ENCODE assay signal across 8 cellular contexts in the genomic region with DNA sequence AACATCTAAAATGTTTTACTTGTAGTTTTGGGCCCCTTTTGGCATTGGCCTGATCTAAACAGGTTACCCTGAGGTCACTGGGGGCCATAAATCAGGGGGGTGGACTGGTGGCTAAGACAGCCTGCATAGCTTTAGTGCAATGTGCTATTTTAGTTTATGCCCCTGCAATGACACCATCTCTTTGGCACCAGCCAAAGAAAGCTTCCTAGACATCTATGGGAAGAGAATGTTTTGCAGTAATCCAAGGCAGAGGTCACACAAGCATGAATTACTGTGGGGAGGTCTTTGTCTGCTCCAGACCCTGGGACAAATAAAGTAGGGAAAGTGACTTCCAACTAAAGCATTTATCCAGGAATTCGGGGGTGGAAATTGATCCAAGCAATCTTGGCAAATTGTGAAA. TPM values are rescaled to one million over a fixed set of nuclear protein-coding genes. Genes with fewer than 3 reads are reported as not detected.
A peak's percentile ranks its signal among the peaks of the same experiment; 100 is the strongest.
DNase-seq lines count a peak whose midpoint lies in the region; ATAC-seq and TF ChIP-seq lines count a peak whose summit lies in the region.

No MANE protein-coding gene starts in this region.

- H3K27me3 Mint-ChIP-seq in HFFc6 (ENCODE audit: insufficient read depth) = no peaks in the 10 kb centered on the region
- H3K27me3 Mint-ChIP-seq in central memory CD8-positive, alpha-beta T cell = no peaks in the 10 kb centered on the region

- no peaks in the 10 kb centered on the region for H3K9me3 Mint-ChIP-seq in HFFc6
- H3K9me3 Mint-ChIP-seq in central memory CD8-positive, alpha-beta T cell = peaks cover 6% of the 10 kb centered on the region

- DNase-seq in AG20443 (ENCODE audit: low spot score) (peak; percentile 73), HFFc6 (peak; percentile 56), myocyte (ENCODE audit: low read depth) (peak; percentile 82), RPMI8226 (no peak)
- DNase-seq in central memory CD8-positive, alpha-beta T cell (ENCODE audit: low spot score in 2 of 2) = no peak

- H3K4me3 Mint-ChIP-seq in HFFc6 = no peak overlapping the region
- H3K4me3 Mint-ChIP-seq in central memory CD8-positive, alpha-beta T cell = peak overlapping the region; percentile 99

- no peak for ATAC-seq in central memory CD8-positive, alpha-beta T cell (replicated peaks; ENCODE audit: extremely low read depth, poor library complexity, severe bottlenecking)
- no peak for ATAC-seq in GM21529 (IDR thresholded peaks at IDR 0.05; ENCODE audit: unreplicated experiment)
- no peak for ATAC-seq in HG03571 (IDR thresholded peaks at IDR 0.05; ENCODE audit: unreplicated experiment)
- no peak for ATAC-seq in GM18502 (IDR thresholded peaks at IDR 0.05; ENCODE audit: poor library complexity, unreplicated experiment)

- no peak for TF ChIP-seq CTCF in HFFc6 (IDR thresholded peaks at IDR 0.05)

- H3K27ac Mint-ChIP-seq in HFFc6 = peak overlapping the region; percentile 63
- H3K27ac Mint-ChIP-seq in central memory CD8-positive, alpha-beta T cell (ENCODE audit: low read depth) = peak overlapping the region; percentile 82

- 0 out of 2 replicates have a peak, but pooled peaks cover 5% of the 10 kb centered on the region for H3K36me3 Mint-ChIP-seq in HFFc6 (ENCODE audit: low read depth)
- H3K36me3 Mint-ChIP-seq in central memory CD8-positive, alpha-beta T cell (ENCODE audit: insufficient read depth) = peaks cover 72% of the 10 kb centered on the region

- peaks cover 74% of the 10 kb centered on the region for H3K4me1 Mint-ChIP-seq in HFFc6 (ENCODE audit: low read depth)
- H3K4me1 Mint-ChIP-seq in central memory CD8-positive, alpha-beta T cell = peaks cover 33% of the 10 kb centered on the region

RNA-seq across cellular contexts. Expression of a gene that starts 5.4 kb away (rescaled TPM):
- total RNA-seq in HFFc6 (2021; fragmentation: NEBNext Ultra II Directional; extraction: Animal tissue kit (Norgen Biotek cat#: 25700)) = 10 to 100 TPM in 4 of 6 experiments, 1 to 10 TPM in 2; 9.1 to 20.7 (median 10.2) TPM
- 28.6 and 50.0 TPM in 2 replicates for total RNA-seq in myocyte
- polyA plus RNA-seq in myocyte (2012) = 12.2 TPM

Comparison
In these comparisons a context has a peak if more than half of its experiments do, and no peak if none do; other contexts are left out.
1. DNase-seq: peak in AG20443 (single experiment), HFFc6 (single experiment) and myocyte (single experiment); none in central memory CD8-positive, alpha-beta T cell (0 of 2) and RPMI8226 (single experiment).